11 cellular contexts compared by ENCODE assay signal in genomic region chr10:520402-520787, GRCh38.
DNase-seq lines count a peak whose midpoint lies in the region; TF ChIP-seq lines count a peak whose summit lies in the region.
"Had no signal": no experiment of that assay in that cellular context is flagged by ENCODE, and none has a peak within 500 bp of the region (broad histone marks: within the 10 kb centered on the region; RNA-seq: fewer than 3 reads in every experiment).

No MANE protein-coding gene starts in this region.

- H2BK15ac ChIP-seq in H9 (ENCODE audit: low read depth, low read length), result no peak overlapping the region

- no peak overlapping the region for H2BK20ac ChIP-seq in H9 (ENCODE audit: low read depth, low read length, poor library complexity, severe bottlenecking)

- H2BK5ac ChIP-seq in H9 (ENCODE audit: insufficient read length, low read length), result no peak overlapping the region

- no peak overlapping the region for H3K27ac Mint-ChIP-seq in H9
- H3K27ac Mint-ChIP-seq: activated B cell treated with CpG ODN at 0.5 μM for 24 hours; activated T-cell treated with anti-CD3 and anti-CD28 coated beads, Interleukin-2, amount 50 U/mL, for 24 hours had no signal

- H3K56ac ChIP-seq in H9 (ENCODE audit: insufficient read length, low read depth, low read length), result no peak overlapping the region

- H3K4me1 ChIP-seq in H9 (ENCODE audit: insufficient read depth, low read length), result no peaks in the 10 kb centered on the region; the same call in 1 of the 2 replicates
- peaks cover 0 to 71% (median 48%) of the 10 kb centered on the region in 4 donors for H3K4me1 ChIP-seq in sigmoid colon

- H3K18ac ChIP-seq in H9 (ENCODE audit: insufficient read length, low read depth, low read length), result no peak overlapping the region

- intact Hi-C loops in sigmoid colon (cut with DNase I), result loop anchor here (5.0 kb wide), 1 partner anchor 42 kb away; no protein-coding TSS in a partner anchor

- H3K27me3 ChIP-seq in H9 (ENCODE audit: insufficient read depth, low read length) (no peaks in the 10 kb centered on the region), sigmoid colon (no peaks in the 10 kb centered on the region)

- H3K27me3 Mint-ChIP-seq in H9 (ENCODE audit: low read depth), result peaks cover 2% of the 10 kb centered on the region

- no peak overlapping the region for H3K4me2 ChIP-seq in H9 (ENCODE audit: insufficient read depth, insufficient read length, low read length)

- no peak overlapping the region for H3K23ac ChIP-seq in H9 (ENCODE audit: insufficient read length, low read depth, low read length)

- H3K9me3 ChIP-seq in H9 (ENCODE audit: control insufficient read depth, low read depth, low read length) (no peaks in the 10 kb centered on the region), sigmoid colon (no peaks in the 10 kb centered on the region)

- H3K4me3 Mint-ChIP-seq in H9, result no peak overlapping the region; a peak in 1 of 5 replicates
- H3K4me3 Mint-ChIP-seq: activated B cell treated with CpG ODN at 0.5 μM for 24 hours; activated T-cell treated with anti-CD3 and anti-CD28 coated beads, Interleukin-2, amount 50 U/mL, for 24 hours; HFFc6 had no signal

- no peak overlapping the region for H2BK120ac ChIP-seq in H9 (ENCODE audit: low read depth, low read length, poor library complexity, severe bottlenecking)

- no peak overlapping the region for H2AFZ ChIP-seq in H9 (ENCODE audit: low read length)

- H3K36me3 ChIP-seq in sigmoid colon, result no peaks in the 10 kb centered on the region

- H3K79me1 ChIP-seq in H9 (ENCODE audit: insufficient read depth, low read depth, low read length, poor library complexity, severe bottlenecking), result no peaks in the 10 kb centered on the region

- no peak overlapping the region for H4K5ac ChIP-seq in H9 (ENCODE audit: insufficient read length, low read depth, low read length)

- H3T11ph ChIP-seq in H9 (ENCODE audit: low read length), result no peak overlapping the region

- H4K8ac ChIP-seq in H9 (replicated peaks; ENCODE audit: insufficient read length, low read depth, low read length), result no peak overlapping the region

- H2AK5ac ChIP-seq in H9 (ENCODE audit: insufficient read length, low read length), result no peak overlapping the region

- no peaks in the 10 kb centered on the region for H4K20me1 ChIP-seq in H9 (ENCODE audit: control insufficient read depth, insufficient read depth, insufficient read length)

- H4K91ac ChIP-seq in H9 (ENCODE audit: insufficient read length, low read depth, low read length), result no peak overlapping the region

- H3K9me3 Mint-ChIP-seq in H9, result peaks cover 3 to 7% of the 10 kb centered on the region in 2 experiments; a peak in 3 of 5 replicates
- H3K9me3 Mint-ChIP-seq: activated B cell treated with CpG ODN at 0.5 μM for 24 hours; activated T-cell treated with anti-CD3 and anti-CD28 coated beads, Interleukin-2, amount 50 U/mL, for 24 hours; HFFc6 had no signal

- H3K4me3 ChIP-seq in fibroblast of villous mesenchyme (ENCODE audit: low read depth, low read length) (no peak overlapping the region), sigmoid colon (no peak overlapping the region)

- in situ Hi-C loops in G401 (cut with HindIII; ENCODE audit: low sequenced_read_pairs), result no loop called here

- DNase-seq in H9 (peak; percentile 53), RPMI7951 (ENCODE audit: low read depth) (peak; percentile 45), fibroblast of villous mesenchyme (ENCODE audit: low read depth) (peak; percentile 63), sigmoid colon (peak; percentile 77), COR-L47 (lab: John Stamatoyannopoulos, UW) (no peak), G401 (ENCODE audit: low spot score) (no peak), pons (ENCODE audit: low spot score) (no peak), NCI-H2029 treated with DMSO at 0.1 percent for 48 hours (lab: John Stamatoyannopoulos, UW) (no peak)
- DNase-seq: activated B cell treated with CpG ODN at 0.5 μM for 24 hours; activated T-cell treated with anti-CD3 and anti-CD28 coated beads, Interleukin-2, amount 50 U/mL, for 24 hours; HFFc6 had no signal

- no peak for TF ChIP-seq EP300 in sigmoid colon (IDR thresholded peaks at IDR 0.05)

- H3K9ac ChIP-seq in H9 (ENCODE audit: extremely low read depth, insufficient read length, low read length), result no peak overlapping the region

- H3K27ac ChIP-seq in H9 (ENCODE audit: insufficient read length, low read depth, low read length) (no peak overlapping the region), sigmoid colon (peak overlapping the region in 3 of 4 donors; percentile 27 to 74 (median 67))

- H3K14ac ChIP-seq in H9 (ENCODE audit: insufficient read depth, low read length), result no peak overlapping the region

- TF ChIP-seq POLR2A in sigmoid colon (IDR thresholded peaks at IDR 0.05), result no peak

- H3K79me2 ChIP-seq in H9 (ENCODE audit: insufficient read depth, low read length), result no peaks in the 10 kb centered on the region

- no peak overlapping the region for H2BK12ac ChIP-seq in H9 (ENCODE audit: insufficient read length, low read depth, low read length)

- no CpG with 5 or more reads among the region's 6 CpGs for WGBS in H9 (ENCODE audit: extremely low coverage, insufficient read length, low lambda C conversion rate)
- 75 to 86% methylated on average over 6 of the region's 6 CpGs for WGBS in sigmoid colon, 2 donors

- peaks cover 29 to 39% of the 10 kb centered on the region in 2 experiments for H3K4me1 Mint-ChIP-seq in H9
- H3K4me1 Mint-ChIP-seq: activated B cell treated with CpG ODN at 0.5 μM for 24 hours had no signal

- TF ChIP-seq CTCF in H9 (conservative IDR thresholded peaks at IDR 0.05) (no peak), fibroblast of villous mesenchyme (IDR thresholded peaks at IDR 0.05; ENCODE audit: insufficient read depth, low read depth, low read length) (no peak), sigmoid colon (IDR thresholded peaks at IDR 0.05) (no peak)

- no peak overlapping the region for H3K4ac ChIP-seq in H9 (ENCODE audit: low read depth, low read length)

- H3K23me2 ChIP-seq in H9 (ENCODE audit: insufficient read length, low read depth, low read length, poor library complexity, severe bottlenecking), result no peaks in the 10 kb centered on the region

- H3K36me3 Mint-ChIP-seq in H9 (ENCODE audit: insufficient read depth in 1 of 3, low read depth in 3 of 3), result peaks cover 0 to 2% (median 0%) of the 10 kb centered on the region in 3 experiments; a peak in 2 of 7 replicates

Comparison
In these comparisons a context has a peak if more than half of its experiments do, and no peak if none do; other contexts are left out.
1. DNase-seq: peak in H9 (single experiment), RPMI7951 (single experiment), fibroblast of villous mesenchyme (single experiment) and sigmoid colon (single experiment); none in COR-L47 (single experiment), G401 (single experiment), pons (single experiment) and NCI-H2029 treated with DMSO at 0.1 percent for 48 hours (single experiment).